ENCODE assay signal across 32 cellular contexts in genomic region chr6:134094436-134094835, GRCh38. TPM values are rescaled to one million over a fixed set of nuclear protein-coding genes. Genes with fewer than 3 reads are reported as not detected.
"Had no signal": no experiment of that assay in that cellular context is flagged by ENCODE, and none has a peak within 500 bp of the region (broad histone marks: within the 10 kb centered on the region; RNA-seq: fewer than 3 reads in every experiment).

No MANE protein-coding gene starts in this region.

- H3K4me3 ChIP-seq: coronary artery, dorsolateral prefrontal cortex, gastroesophageal sphincter, psoas muscle, sigmoid colon, thyroid gland, upper lobe of left lung, vagina had no signal

- H3K4me3 Mint-ChIP-seq: activated B cell treated with CpG ODN at 0.5 μM for 24 hours; activated T-cell treated with anti-CD3 and anti-CD28 coated beads, Interleukin-2, amount 50 U/mL, for 72 hours; mesothelial cell of epicardium; naive thymus-derived CD4-positive, alpha-beta T cell; stimulated activated memory B cell treated with anti-CD40 and anti-IgM and Interleukin-4, amounts not matched to agents 10 μg/mL and 1 μg/mL and 100 μg/mL, for 72 hours; stimulated activated naive CD8-positive, alpha-beta T cell treated with anti-CD3 and anti-CD28 coated beads, Interleukin-15, amount 100 ng/mL, for 72 hours; T-helper 2 cell treated with Interferon-gamma antibody and Interleukin-4, amounts not matched to agents 5 μg/mL and 100 μg/mL, for 36 hours had no signal

- DNase-seq: activated B cell treated with CpG ODN at 0.5 μM for 24 hours; activated CD4-positive, alpha-beta T cell treated with anti-CD3 and anti-CD28 coated beads for 4 hours; activated CD4-positive, alpha-beta T cell treated with anti-CD3 and anti-CD28 coated beads, Interleukin-2, amount 50 U/mL, for 4 hours; activated naive CD4-positive, alpha-beta T cell; activated T-cell treated with anti-CD3 and anti-CD28 coated beads for 4 hours; activated T-cell treated with anti-CD3 and anti-CD28 coated beads, Interleukin-2, amount 50 U/mL, for 72 hours; cerebellar nuclear complex; dorsolateral prefrontal cortex; effector memory CD4-positive, alpha-beta T cell; erythroblast; head of caudate nucleus; hippocampal formation; left cardiac atrium; left ventricle myocardium superior; naive thymus-derived CD4-positive, alpha-beta T cell; psoas muscle; sigmoid colon; small intestine; stimulated activated CD4-positive, alpha-beta T cell treated with anti-CD3 and anti-CD28 coated beads, Interleukin-1b, Interleukin-23, amount 100 ng/mL, for 48 hours; stimulated activated CD4-positive, alpha-beta T cell treated with anti-CD3 and anti-CD28 coated beads, Interleukin-4, amount 100 ng/mL, for 4 hours; stimulated activated CD8-positive, alpha-beta memory T cell treated with anti-CD3 and anti-CD28 coated beads, Interleukin-4, amount 100 ng/mL, for 48 hours; stimulated activated naive CD8-positive, alpha-beta T cell treated with anti-CD3 and anti-CD28 coated beads, Interleukin-15, amount 100 ng/mL, for 72 hours; substantia nigra; thyroid gland; upper lobe of left lung had no signal

- H3K4me1 ChIP-seq: gastroesophageal sphincter, psoas muscle, sigmoid colon, thyroid gland, upper lobe of left lung, vagina had no signal

- H3K27ac Mint-ChIP-seq: activated B cell treated with CpG ODN at 0.5 μM for 24 hours; activated naive CD4-positive, alpha-beta T cell treated with anti-CD3 and anti-CD28 coated beads, Interleukin-2, amount 50 U/mL, for 72 hours; activated T-cell treated with anti-CD3 and anti-CD28 coated beads, Interleukin-2, amount 50 U/mL, for 72 hours; mesothelial cell of epicardium; naive thymus-derived CD4-positive, alpha-beta T cell; stimulated activated memory B cell treated with anti-CD40 and anti-IgM and Interleukin-4, amounts not matched to agents 10 μg/mL and 1 μg/mL and 100 μg/mL, for 72 hours; stimulated activated naive CD8-positive, alpha-beta T cell treated with anti-CD3 and anti-CD28 coated beads, Interleukin-15, amount 100 ng/mL, for 72 hours; T-helper 2 cell treated with Interferon-gamma antibody and Interleukin-4, amounts not matched to agents 5 μg/mL and 100 μg/mL, for 36 hours had no signal

- H3K27ac ChIP-seq: coronary artery, dorsolateral prefrontal cortex, gastroesophageal sphincter, psoas muscle, sigmoid colon, thyroid gland, upper lobe of left lung, vagina had no signal

- H3K9me3 ChIP-seq: gastroesophageal sphincter, psoas muscle, sigmoid colon, thyroid gland, upper lobe of left lung, vagina had no signal

- H3K27me3 ChIP-seq: dorsolateral prefrontal cortex, gastroesophageal sphincter, sigmoid colon, thyroid gland, upper lobe of left lung, vagina had no signal

- H3K36me3 ChIP-seq: gastroesophageal sphincter, sigmoid colon, thyroid gland, upper lobe of left lung, vagina had no signal

- ATAC-seq: activated naive CD4-positive, alpha-beta T cell treated with anti-CD3 and anti-CD28 coated beads, Interleukin-2, amount 50 U/mL, for 72 hours; activated T-cell treated with anti-CD3 and anti-CD28 coated beads, Interleukin-2, amount 50 U/mL, for 72 hours; gastroesophageal sphincter; left cardiac atrium; left ventricle myocardium superior; naive thymus-derived CD4-positive, alpha-beta T cell; psoas muscle; stimulated activated memory B cell treated with anti-CD40 and anti-IgM and Interleukin-4, amounts not matched to agents 10 μg/mL and 1 μg/mL and 100 μg/mL, for 72 hours; stimulated activated naive CD8-positive, alpha-beta T cell treated with anti-CD3 and anti-CD28 coated beads, Interleukin-15, amount 100 ng/mL, for 72 hours had no signal

- H3K9me3 Mint-ChIP-seq: activated B cell treated with CpG ODN at 0.5 μM for 24 hours; T-helper 2 cell treated with Interferon-gamma antibody and Interleukin-4, amounts not matched to agents 5 μg/mL and 100 μg/mL, for 36 hours had no signal

- H3K36me3 Mint-ChIP-seq: activated naive CD4-positive, alpha-beta T cell treated with anti-CD3 and anti-CD28 coated beads, Interleukin-2, amount 50 U/mL, for 72 hours; mesothelial cell of epicardium; naive thymus-derived CD4-positive, alpha-beta T cell; stimulated activated memory B cell treated with anti-CD40 and anti-IgM and Interleukin-4, amounts not matched to agents 10 μg/mL and 1 μg/mL and 100 μg/mL, for 72 hours had no signal

RNA-seq across cellular contexts. Expression of gene SLC2A12, which starts 42.0 kb away (rescaled TPM):
- total RNA-seq: activated B cell treated with CpG ODN at 0.5 μM for 24 hours had no signal
